Comparison of ENCODE assay signal across 13 cellular contexts in the genomic region with DNA sequence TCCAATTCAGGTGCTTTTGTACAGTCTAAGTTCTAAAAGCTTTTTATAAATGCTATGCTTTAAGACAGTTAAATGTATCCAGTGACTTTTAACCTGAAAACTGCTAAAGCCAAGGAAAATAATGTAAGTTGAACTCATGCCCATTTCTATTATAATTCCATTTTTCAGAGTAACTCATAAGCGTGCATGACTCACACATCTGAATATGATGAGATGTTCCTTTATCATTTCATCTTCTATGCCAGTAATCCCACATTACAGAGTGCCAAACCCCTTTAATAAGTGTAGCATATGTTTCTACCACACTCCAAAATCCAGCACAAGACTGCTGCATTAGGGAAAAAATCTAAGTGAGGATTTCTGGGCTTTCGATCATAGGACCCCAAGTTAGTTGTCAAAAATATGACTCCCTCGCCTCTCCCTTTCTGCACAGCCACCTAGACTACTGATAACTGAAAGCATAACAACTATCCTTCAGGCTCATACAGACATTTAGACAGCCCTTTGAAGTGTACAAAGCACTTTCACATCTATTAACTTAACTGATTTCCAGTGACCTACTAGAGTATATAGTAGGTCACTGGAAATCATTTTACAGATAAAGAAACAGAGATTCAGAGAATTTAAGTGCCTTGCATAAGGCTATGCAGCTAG. TPM values are rescaled to one million over a fixed set of nuclear protein-coding genes. Genes with fewer than 3 reads are reported as not detected.
DNase-seq lines count a peak whose midpoint lies in the region; ATAC-seq and TF ChIP-seq lines count a peak whose summit lies in the region.
"Had no signal": no experiment of that assay in that cellular context is flagged by ENCODE, and none has a peak within 500 bp of the region (broad histone marks: within the 10 kb centered on the region; RNA-seq: fewer than 3 reads in every experiment).

No MANE protein-coding gene starts in this region.

- peak in 1 of 2 donors; percentile 10 for ATAC-seq in CD4-positive, CD25-positive, alpha-beta regulatory T cell (ENCODE audit: low read depth in 2 of 2)
- ATAC-seq in HG03457 (IDR thresholded peaks at IDR 0.05; ENCODE audit: unreplicated experiment), result no peak
- no peak for ATAC-seq in HG02938 (IDR thresholded peaks at IDR 0.05; ENCODE audit: unreplicated experiment)
- no peak for ATAC-seq in GM19467 (IDR thresholded peaks at IDR 0.05; ENCODE audit: unreplicated experiment)
- ATAC-seq: GM12878, left ventricle myocardium superior had no signal

- peak overlapping the region; percentile 0 to 49 (median 26) for H3K4me3 Mint-ChIP-seq in CD4-positive, CD25-positive, alpha-beta regulatory T cell

- H3K9me3 ChIP-seq in CD4-positive, CD25-positive, alpha-beta regulatory T cell (ENCODE audit: control insufficient read depth in 2 of 2, low read length in 2 of 2), result no peaks in the 10 kb centered on the region

- H3K36me3 Mint-ChIP-seq in CD4-positive, CD25-positive, alpha-beta regulatory T cell, result peaks cover 6% of the 10 kb centered on the region

- no peaks in the 10 kb centered on the region for H3K27me3 ChIP-seq in CD4-positive, CD25-positive, alpha-beta regulatory T cell (ENCODE audit: control insufficient read depth, insufficient read depth, low read length)

- DNase-seq in CD4-positive, CD25-positive, alpha-beta regulatory T cell, result peak in 1 of 3 donors; percentile 30
- peak; percentile 78 for DNase-seq in LHCN-M2 (ENCODE audit: low read depth)
- DNase-seq in cardiac fibroblast (ENCODE audit: low read depth in 2 of 2), result peak; percentile 71 to 84
- DNase-seq in lung microvascular endothelial cell (ENCODE audit: low read depth in 2 of 2), result peak; percentile 73 to 74
- no peak for DNase-seq in LoVo (ENCODE audit: low spot score)
- DNase-seq: foreskin melanocyte, left ventricle myocardium superior, NCI-H146, retina had no signal

- peaks cover 70 to 98% (median 87%) of the 10 kb centered on the region in 4 donors for H3K4me1 Mint-ChIP-seq in CD4-positive, CD25-positive, alpha-beta regulatory T cell

- peaks cover 79% of the 10 kb centered on the region for H3K4me1 ChIP-seq in CD4-positive, CD25-positive, alpha-beta regulatory T cell (ENCODE audit: control insufficient read depth, insufficient read depth, low read length, poor library complexity, severe bottlenecking)

- no peak overlapping the region for H3K27ac ChIP-seq in CD4-positive, CD25-positive, alpha-beta regulatory T cell (ENCODE audit: insufficient read depth, low read length, poor library complexity, severe bottlenecking)

- peak overlapping the region; percentile 9 to 74 (median 20) for H3K27ac Mint-ChIP-seq in CD4-positive, CD25-positive, alpha-beta regulatory T cell

- peaks cover 1% of the 10 kb centered on the region for H3K36me3 ChIP-seq in CD4-positive, CD25-positive, alpha-beta regulatory T cell (ENCODE audit: control insufficient read depth, insufficient read depth, low read length)

- H3K4me3 ChIP-seq in CD4-positive, CD25-positive, alpha-beta regulatory T cell (ENCODE audit: low read depth, low read length), result peak overlapping the region; percentile 65
- H3K4me3 ChIP-seq in cardiac fibroblast (replicated peaks in 1 of 2; ENCODE audit: low read depth in 2 of 2, low read length in 2 of 2), result no peak overlapping the region
- H3K4me3 ChIP-seq: GM12878 had no signal

- no peaks in the 10 kb centered on the region for H3K9me3 Mint-ChIP-seq in CD4-positive, CD25-positive, alpha-beta regulatory T cell

- no peak for TF ChIP-seq CTCF in cardiac fibroblast (IDR thresholded peaks at IDR 0.05; ENCODE audit: low read depth, low read length)

- no peaks in the 10 kb centered on the region for H3K27me3 Mint-ChIP-seq in CD4-positive, CD25-positive, alpha-beta regulatory T cell

RNA-seq across cellular contexts. Expression of a gene that starts 45.3 kb away (rescaled TPM):
- 333 TPM for total RNA-seq in CD4-positive, CD25-positive, alpha-beta regulatory T cell
- polyA plus RNA-seq in CD4-positive, CD25-positive, alpha-beta regulatory T cell, result 100 to 1,000 TPM; 215 to 231 (median 223) TPM
- total RNA-seq in LHCN-M2 (2014; rRNA removed) (64.8 and 67.6 TPM in 2 replicates), lung microvascular endothelial cell (124 and 125 TPM in 2 replicates)
- 35.8 TPM for polyA plus RNA-seq in LHCN-M2 (2012)
